28 cellular contexts compared by ENCODE assay signal in genomic region chr16:59263980-59264379, GRCh38.
"Had no signal": no experiment of that assay in that cellular context is flagged by ENCODE, and none has a peak within 500 bp of the region (broad histone marks: within the 10 kb centered on the region; RNA-seq: fewer than 3 reads in every experiment).

No MANE protein-coding gene starts in this region.

- H3K27me3 ChIP-seq: colonic mucosa, esophagus muscularis mucosa, esophagus squamous epithelium, foreskin keratinocyte, gastrocnemius medialis, gastroesophageal sphincter, heart left ventricle, heart right ventricle had no signal

- H3K27ac ChIP-seq: colonic mucosa, coronary artery, dorsolateral prefrontal cortex, epithelial cell of prostate, esophagus muscularis mucosa, esophagus squamous epithelium, foreskin keratinocyte, gastrocnemius medialis, gastroesophageal sphincter, heart left ventricle, heart right ventricle had no signal

- DNase-seq: colonic mucosa; cortex of kidney; dermis blood vessel endothelial cell; dorsolateral prefrontal cortex; effector CD4-positive, alpha-beta T cell; effector CD8-positive, alpha-beta T cell; effector memory CD4-positive, alpha-beta T cell; effector memory CD8-positive, alpha-beta T cell; endodermal cell; erythroblast; esophagus squamous epithelium; foreskin fibroblast; foreskin keratinocyte; foreskin melanocyte; gastrocnemius medialis; glutamatergic neuron; head of caudate nucleus; heart left ventricle; heart right ventricle had no signal

- H3K4me3 ChIP-seq: colonic mucosa, coronary artery, dorsolateral prefrontal cortex, esophagus muscularis mucosa, esophagus squamous epithelium, gastrocnemius medialis, gastroesophageal sphincter, heart left ventricle, heart right ventricle had no signal

- FAIRE-seq: colon, endometrium, endothelial cell of umbilical vein, frontal cortex had no signal

- H3K4me1 ChIP-seq: colonic mucosa, esophagus muscularis mucosa, esophagus squamous epithelium, foreskin keratinocyte, gastrocnemius medialis, gastroesophageal sphincter, heart left ventricle, heart right ventricle had no signal

- H3K9me3 ChIP-seq: colonic mucosa, esophagus muscularis mucosa, esophagus squamous epithelium, gastrocnemius medialis, gastroesophageal sphincter, heart left ventricle, heart right ventricle had no signal

- H3K36me3 ChIP-seq: colonic mucosa, esophagus muscularis mucosa, esophagus squamous epithelium, gastrocnemius medialis, gastroesophageal sphincter, heart left ventricle, heart right ventricle had no signal

- ATAC-seq: effector memory CD8-positive, alpha-beta T cell; esophagus mucosa; foreskin keratinocyte; gastrocnemius medialis; gastroesophageal sphincter; heart left ventricle; heart right ventricle had no signal
